9 cellular contexts compared by ENCODE assay signal in the genomic region with DNA sequence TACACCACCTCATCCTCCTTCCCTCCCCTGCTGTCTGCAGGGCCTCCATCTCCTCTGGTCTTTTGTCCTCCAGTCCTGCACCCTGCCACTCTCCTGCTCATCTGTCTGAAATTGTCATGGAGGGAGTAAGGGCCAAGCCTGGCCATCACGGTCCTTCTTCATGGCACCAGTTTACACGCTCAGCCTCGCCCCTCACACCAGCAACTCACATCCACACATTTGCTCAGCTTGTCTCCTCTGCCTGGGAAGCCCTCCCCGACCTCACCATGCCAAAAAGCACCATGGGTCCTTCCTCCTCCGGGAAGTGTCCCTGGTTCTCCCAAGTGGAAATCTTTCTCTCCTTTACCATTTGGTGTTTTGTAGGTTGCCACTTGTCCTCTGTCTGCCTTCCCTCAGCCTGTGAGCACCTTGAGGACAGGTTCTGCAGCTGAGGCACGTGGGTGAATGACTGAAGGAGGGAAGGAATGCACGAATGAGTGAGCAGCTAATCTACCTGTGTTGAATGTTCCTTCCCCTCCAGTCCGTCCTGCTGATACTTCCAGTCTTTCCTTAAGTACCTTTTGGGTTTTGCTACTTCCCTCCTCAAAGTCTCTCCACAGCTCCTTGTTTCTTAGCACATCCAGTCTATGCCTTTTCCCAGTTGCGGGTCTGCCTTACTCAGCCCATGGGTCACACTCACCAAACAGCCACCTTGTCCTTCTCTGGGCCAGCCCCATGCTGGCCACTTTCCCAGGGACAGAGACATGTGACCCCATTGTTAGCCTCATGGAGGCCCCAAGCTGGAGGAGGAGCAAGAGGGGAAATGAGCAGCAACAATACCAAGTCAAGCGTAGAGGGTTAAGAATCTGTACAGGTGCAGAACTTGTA.
DNase-seq lines count a peak whose midpoint lies in the region; ATAC-seq and FAIRE-seq lines count a peak whose summit lies in the region.
"Had no signal": no experiment of that assay in that cellular context is flagged by ENCODE, and none has a peak within 500 bp of the region (broad histone marks: within the 10 kb centered on the region; RNA-seq: fewer than 3 reads in every experiment).

No MANE protein-coding gene starts in this region.

- peak; percentile 49 for FAIRE-seq in GM19239 (lab: Jason Lieb, UNC)

- no peak for DNase-seq in GM19239 (ENCODE audit: insufficient read length, low spot score)
- peak; percentile 77 for DNase-seq in SW480 (ENCODE audit: low spot score)
- peak; percentile 86 for DNase-seq in globus pallidus (ENCODE audit: low spot score)
- peak; percentile 72 for DNase-seq in putamen (ENCODE audit: low spot score)
- DNase-seq in NCI-H2081 treated with DMSO at 0.1 percent for 48 hours (lab: John Stamatoyannopoulos, UW) = no peak
- no peak for DNase-seq in HuH-7 (ENCODE audit: low spot score)
- no peak for DNase-seq in stimulated activated naive CD4-positive, alpha-beta T cell treated with Interleukin-2 at 50 U/mL for 16 hours (lab: John Stamatoyannopoulos, UW)
- DNase-seq: T1000 had no signal

- ATAC-seq in HG03439 (IDR thresholded peaks at IDR 0.05; ENCODE audit: unreplicated experiment) = no peak

Comparison
In these comparisons a context has a peak if more than half of its experiments do, and no peak if none do; other contexts are left out.
1. DNase-seq: peak in SW480 (single experiment), globus pallidus (single experiment) and putamen (single experiment); none in GM19239 (single experiment), NCI-H2081 treated with DMSO at 0.1 percent for 48 hours (single experiment), HuH-7 (single experiment) and stimulated activated naive CD4-positive, alpha-beta T cell treated with Interleukin-2 at 50 U/mL for 16 hours (single experiment).